ENCODE assay signal across 33 cellular contexts in genomic region chr13:111565400-111565799, GRCh38.
"Had no signal": no experiment of that assay in that cellular context is flagged by ENCODE, and none has a peak within 500 bp of the region (broad histone marks: within the 10 kb centered on the region; RNA-seq: fewer than 3 reads in every experiment).

No MANE protein-coding gene starts in this region.

- H3K4me1 ChIP-seq: ascending aorta, breast epithelium, esophagus muscularis mucosa, foreskin keratinocyte, gastroesophageal sphincter had no signal

- H3K9me3 Mint-ChIP-seq: activated B cell treated with CpG ODN at 0.5 μM for 24 hours; activated naive CD4-positive, alpha-beta T cell treated with anti-CD3 and anti-CD28 coated beads, Interleukin-2, amount 50 U/mL, for 72 hours; activated T-cell treated with anti-CD3 and anti-CD28 coated beads, Interleukin-2, amount 50 U/mL, for 24 hours had no signal

- H3K9me3 ChIP-seq: ascending aorta, breast epithelium had no signal

- H3K27ac ChIP-seq: ascending aorta, breast epithelium, cardiac muscle cell, esophagus muscularis mucosa, foreskin keratinocyte, gastroesophageal sphincter, WERI-Rb-1 had no signal

- FAIRE-seq: colon had no signal

- H3K36me3 Mint-ChIP-seq: activated CD8-positive, alpha-beta memory T cell treated with anti-CD3 and anti-CD28 coated beads, Interleukin-2, amount 10 ng/mL, durations not matched to agents 7 days and 5 days; activated naive CD4-positive, alpha-beta T cell treated with anti-CD3 and anti-CD28 coated beads, Interleukin-2, amount 10 ng/mL, durations not matched to agents 7 days and 5 days; activated naive CD8-positive, alpha-beta T cell treated with anti-CD3 and anti-CD28 coated beads, Interleukin-2, amount 10 ng/mL, durations not matched to agents 7 days and 5 days had no signal

- H3K4me3 Mint-ChIP-seq: activated B cell treated with CpG ODN at 0.5 μM for 24 hours; activated CD8-positive, alpha-beta memory T cell treated with anti-CD3 and anti-CD28 coated beads, Interleukin-2, amount 10 ng/mL, durations not matched to agents 7 days and 5 days; activated CD8-positive, alpha-beta T cell treated with anti-CD3 and anti-CD28 coated beads, Interleukin-2, amount 10 ng/mL, durations not matched to agents 7 days and 5 days; activated naive CD4-positive, alpha-beta T cell treated with anti-CD3 and anti-CD28 coated beads, Interleukin-2, amount 10 ng/mL, durations not matched to agents 7 days and 5 days; activated naive CD8-positive, alpha-beta T cell treated with anti-CD3 and anti-CD28 coated beads, Interleukin-2, amount 10 ng/mL, durations not matched to agents 7 days and 5 days; activated T-cell treated with anti-CD3 and anti-CD28 coated beads, Interleukin-2, amount 50 U/mL, for 24 hours; activated T-cell treated with anti-CD3 and anti-CD28 coated beads, Interleukin-2, amount 50 U/mL, for 72 hours; brain; effector memory CD8-positive, alpha-beta T cell; T-helper 17 cell; T-helper 2 cell treated with Interferon-gamma antibody and Interleukin-4, amounts not matched to agents 5 μg/mL and 100 μg/mL, for 36 hours had no signal

- H3K27me3 ChIP-seq: ascending aorta, foreskin keratinocyte had no signal

- H3K4me1 Mint-ChIP-seq: activated B cell treated with CpG ODN at 0.5 μM for 24 hours; activated CD8-positive, alpha-beta memory T cell treated with anti-CD3 and anti-CD28 coated beads, Interleukin-2, amount 10 ng/mL, durations not matched to agents 7 days and 5 days; activated naive CD4-positive, alpha-beta T cell treated with anti-CD3 and anti-CD28 coated beads, Interleukin-2, amount 10 ng/mL, durations not matched to agents 7 days and 5 days; activated naive CD8-positive, alpha-beta T cell treated with anti-CD3 and anti-CD28 coated beads, Interleukin-2, amount 10 ng/mL, durations not matched to agents 7 days and 5 days; T-helper 17 cell had no signal

- H3K27me3 Mint-ChIP-seq: activated B cell treated with CpG ODN at 0.5 μM for 24 hours; activated CD8-positive, alpha-beta memory T cell treated with anti-CD3 and anti-CD28 coated beads, Interleukin-2, amount 10 ng/mL, durations not matched to agents 7 days and 5 days; activated naive CD4-positive, alpha-beta T cell treated with anti-CD3 and anti-CD28 coated beads, Interleukin-2, amount 10 ng/mL, durations not matched to agents 7 days and 5 days; activated naive CD8-positive, alpha-beta T cell treated with anti-CD3 and anti-CD28 coated beads, Interleukin-2, amount 10 ng/mL, durations not matched to agents 7 days and 5 days had no signal

- H3K36me3 ChIP-seq: ascending aorta, breast epithelium, cardiac muscle cell, esophagus muscularis mucosa, gastroesophageal sphincter, WERI-Rb-1 had no signal

- DNase-seq: activated B cell treated with CpG ODN at 0.5 μM for 24 hours; activated CD4-positive, alpha-beta T cell treated with anti-CD3 and anti-CD28 coated beads for 48 hours; activated CD4-positive, alpha-beta T cell treated with anti-CD3 and anti-CD28 coated beads, Interleukin-2, amount 50 U/mL, for 1 hour; activated CD4-positive, alpha-beta T cell treated with anti-CD3 and anti-CD28 coated beads, Interleukin-2, amount 50 U/mL, for 48 hours; activated CD8-positive, alpha-beta memory T cell treated with anti-CD3 and anti-CD28 coated beads, Interleukin-2, amount 10 ng/mL, durations not matched to agents 7 days and 5 days; activated CD8-positive, alpha-beta memory T cell treated with anti-CD3 and anti-CD28 coated beads, Interleukin-2, amount 50 U/mL, for 4 hours; activated CD8-positive, alpha-beta T cell treated with anti-CD3 and anti-CD28 coated beads, Interleukin-2, amount 10 ng/mL, durations not matched to agents 7 days and 5 days; activated gamma-delta T cell; activated naive CD4-positive, alpha-beta T cell; activated naive CD4-positive, alpha-beta T cell treated with anti-CD3 and anti-CD28 coated beads, Interleukin-2, amount 10 ng/mL, durations not matched to agents 7 days and 5 days; activated naive CD8-positive, alpha-beta T cell treated with anti-CD3 and anti-CD28 coated beads, Interleukin-2, amount 10 ng/mL, durations not matched to agents 7 days and 5 days; activated T-cell treated with anti-CD3 and anti-CD28 coated beads for 4 hours; activated T-cell treated with anti-CD3 and anti-CD28 coated beads, Interleukin-2, amount 50 U/mL, for 24 hours; activated T-cell treated with anti-CD3 and anti-CD28 coated beads, Interleukin-2, amount 50 U/mL, for 72 hours; cortex of kidney; dermis blood vessel endothelial cell; effector CD4-positive, alpha-beta T cell; effector memory CD8-positive, alpha-beta T cell; erythroblast; foreskin keratinocyte; T-helper 1 cell; T-helper 17 cell; T1000; WERI-Rb-1 had no signal

- H3K27ac Mint-ChIP-seq: activated B cell treated with CpG ODN at 0.5 μM for 24 hours; activated CD8-positive, alpha-beta memory T cell treated with anti-CD3 and anti-CD28 coated beads, Interleukin-2, amount 10 ng/mL, durations not matched to agents 7 days and 5 days; activated CD8-positive, alpha-beta T cell treated with anti-CD3 and anti-CD28 coated beads, Interleukin-2, amount 10 ng/mL, durations not matched to agents 7 days and 5 days; activated naive CD4-positive, alpha-beta T cell treated with anti-CD3 and anti-CD28 coated beads, Interleukin-2, amount 10 ng/mL, durations not matched to agents 7 days and 5 days; activated naive CD8-positive, alpha-beta T cell treated with anti-CD3 and anti-CD28 coated beads, Interleukin-2, amount 10 ng/mL, durations not matched to agents 7 days and 5 days; activated T-cell treated with anti-CD3 and anti-CD28 coated beads, Interleukin-2, amount 50 U/mL, for 24 hours; activated T-cell treated with anti-CD3 and anti-CD28 coated beads, Interleukin-2, amount 50 U/mL, for 72 hours; brain; effector memory CD8-positive, alpha-beta T cell; T-helper 17 cell; T-helper 2 cell treated with Interferon-gamma antibody and Interleukin-4, amounts not matched to agents 5 μg/mL and 100 μg/mL, for 36 hours had no signal

- H3K4me3 ChIP-seq: ascending aorta, breast epithelium, cardiac muscle cell, esophagus muscularis mucosa, gastroesophageal sphincter had no signal
